ENCODE assay signal across 8 cellular contexts in the genomic region with DNA sequence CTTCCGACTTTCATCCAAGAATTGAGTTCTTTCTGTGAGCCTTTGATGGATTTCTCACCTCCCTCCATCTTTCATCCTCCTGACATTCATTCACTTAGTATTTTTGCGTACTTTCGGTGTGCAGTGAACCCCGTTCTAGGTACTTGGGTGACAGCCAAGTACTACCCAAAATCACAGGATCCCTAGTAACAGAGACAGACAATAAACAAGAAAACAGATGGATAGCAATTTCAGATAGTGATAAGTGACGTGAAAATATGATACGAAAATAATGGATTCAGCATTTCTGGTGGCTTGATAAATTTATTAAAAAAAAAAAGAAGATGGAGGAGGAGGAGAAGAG. TPM values are rescaled to one million over a fixed set of nuclear protein-coding genes. Genes with fewer than 3 reads are reported as not detected.
A peak's percentile ranks its signal among the peaks of the same experiment; 100 is the strongest.
DNase-seq lines count a peak whose midpoint lies in the region; ATAC-seq and TF ChIP-seq lines count a peak whose summit lies in the region.

No MANE protein-coding gene starts in this region.

- no peaks in the 10 kb centered on the region for H3K27me3 Mint-ChIP-seq in activated T-cell treated with anti-CD3 and anti-CD28 coated beads, Interleukin-2, amount 50 U/mL, for 72 hours (ENCODE audit: low read depth)

- H3K27ac ChIP-seq in VCaP, result peak overlapping the region; percentile 90
- no peak overlapping the region for H3K27ac ChIP-seq in iPS-18a (ENCODE audit: low read length)
- peak overlapping the region; percentile 95 to 98 for H3K27ac ChIP-seq in testis

- no peak for TF ChIP-seq POLR2A in testis (IDR thresholded peaks at IDR 0.05)

- H3K36me3 ChIP-seq in iPS-18a (ENCODE audit: control insufficient read depth, low read depth, low read length) (no peaks in the 10 kb centered on the region), testis (ENCODE audit: low read depth, missing control alignments) (no peaks in the 10 kb centered on the region)

- H3K9me3 Mint-ChIP-seq in activated T-cell treated with anti-CD3 and anti-CD28 coated beads, Interleukin-2, amount 50 U/mL, for 72 hours, result no peaks in the 10 kb centered on the region

- 0 to 1% methylated on average over 6 of the region's 6 CpGs for WGBS in testis, 2 donors

- H3K9me3 ChIP-seq in iPS-18a (ENCODE audit: control insufficient read depth, low read depth, low read length) (no peaks in the 10 kb centered on the region), testis (no peaks in the 10 kb centered on the region)

- DNase-seq in activated T-cell treated with anti-CD3 and anti-CD28 coated beads, Interleukin-2, amount 50 U/mL, for 72 hours, result no peak
- no peak for DNase-seq in activated T-cell treated with anti-CD3 and anti-CD28 coated beads for 4 hours
- DNase-seq in testis, result no peak
- DNase-seq in left colon, result no peak
- DNase-seq in DMS 273 treated with DMSO at 0.1 percent for 48 hours (lab: John Stamatoyannopoulos, UW), result no peak

- no peaks in the 10 kb centered on the region for H3K27me3 ChIP-seq in iPS-18a (ENCODE audit: control insufficient read depth, insufficient read depth, low read length)
- no peaks in the 10 kb centered on the region for H3K27me3 ChIP-seq in testis

- peak overlapping the region; percentile 75 for H3K4me3 ChIP-seq in iPS-18a (ENCODE audit: low read length)
- H3K4me3 ChIP-seq in testis, result peak overlapping the region; percentile 91 to 95

- peak overlapping the region; percentile 96 to 98 for H3K4me3 Mint-ChIP-seq in activated T-cell treated with anti-CD3 and anti-CD28 coated beads, Interleukin-2, amount 50 U/mL, for 72 hours

- H3K9ac ChIP-seq in iPS-18a (ENCODE audit: low read length), result no peak overlapping the region

- peaks cover 40% of the 10 kb centered on the region for H3K4me1 Mint-ChIP-seq in activated T-cell treated with anti-CD3 and anti-CD28 coated beads, Interleukin-2, amount 50 U/mL, for 72 hours (ENCODE audit: low read depth)

- intact Hi-C loops in testis (cut with DNase I; ENCODE audit: low total_unique reads), result no loop called here
- intact Hi-C loops in left colon (cut with DNase I, micrococcal nuclease), result no loop called here

- peak overlapping the region; percentile 89 for H3K27ac Mint-ChIP-seq in activated T-cell treated with anti-CD3 and anti-CD28 coated beads, Interleukin-2, amount 50 U/mL, for 72 hours

- peak; percentile 1 to 11 for ATAC-seq in activated T-cell treated with anti-CD3 and anti-CD28 coated beads, Interleukin-2, amount 50 U/mL, for 72 hours (replicated peaks in 1 of 2)
- ATAC-seq in left colon, result no peak
- ATAC-seq in GM18502 (IDR thresholded peaks at IDR 0.05; ENCODE audit: poor library complexity, unreplicated experiment), result no peak

- TF ChIP-seq CTCF in VCaP (conservative IDR thresholded peaks at IDR 0.05) (no peak), testis (IDR thresholded peaks at IDR 0.05) (no peak)

- peaks cover 2 to 4% of the 10 kb centered on the region in 2 donors for H3K36me3 Mint-ChIP-seq in activated T-cell treated with anti-CD3 and anti-CD28 coated beads, Interleukin-2, amount 50 U/mL, for 72 hours (ENCODE audit: insufficient read depth in 2 of 2)

- H3K4me1 ChIP-seq in iPS-18a (ENCODE audit: control insufficient read depth, low read depth, low read length) (peaks cover 12% of the 10 kb centered on the region), testis (peaks cover 14% of the 10 kb centered on the region)

RNA-seq across cellular contexts. Expression of gene CMTM6, which starts 0.3 kb away (rescaled TPM):
- 10 to 100 TPM; 56.6 to 69.6 TPM for total RNA-seq in activated T-cell treated with anti-CD3 and anti-CD28 coated beads, Interleukin-2, amount 50 U/mL, for 72 hours
- 100 to 1,000 TPM; 154 to 199 TPM for total RNA-seq in testis
- polyA plus RNA-seq in testis (ENCODE audit: insufficient read depth, low read depth, low replicate concordance), result 66.2 TPM
- 10 to 100 TPM; 61.3 to 66.7 TPM for total RNA-seq in left colon

Comparison
In these comparisons a context has a peak if more than half of its experiments do, and no peak if none do; other contexts are left out.
1. ATAC-seq: peak in activated T-cell treated with anti-CD3 and anti-CD28 coated beads, Interleukin-2, amount 50 U/mL, for 72 hours (2 of 2); none in left colon (single experiment) and GM18502 (single experiment).